In the genomic region with DNA sequence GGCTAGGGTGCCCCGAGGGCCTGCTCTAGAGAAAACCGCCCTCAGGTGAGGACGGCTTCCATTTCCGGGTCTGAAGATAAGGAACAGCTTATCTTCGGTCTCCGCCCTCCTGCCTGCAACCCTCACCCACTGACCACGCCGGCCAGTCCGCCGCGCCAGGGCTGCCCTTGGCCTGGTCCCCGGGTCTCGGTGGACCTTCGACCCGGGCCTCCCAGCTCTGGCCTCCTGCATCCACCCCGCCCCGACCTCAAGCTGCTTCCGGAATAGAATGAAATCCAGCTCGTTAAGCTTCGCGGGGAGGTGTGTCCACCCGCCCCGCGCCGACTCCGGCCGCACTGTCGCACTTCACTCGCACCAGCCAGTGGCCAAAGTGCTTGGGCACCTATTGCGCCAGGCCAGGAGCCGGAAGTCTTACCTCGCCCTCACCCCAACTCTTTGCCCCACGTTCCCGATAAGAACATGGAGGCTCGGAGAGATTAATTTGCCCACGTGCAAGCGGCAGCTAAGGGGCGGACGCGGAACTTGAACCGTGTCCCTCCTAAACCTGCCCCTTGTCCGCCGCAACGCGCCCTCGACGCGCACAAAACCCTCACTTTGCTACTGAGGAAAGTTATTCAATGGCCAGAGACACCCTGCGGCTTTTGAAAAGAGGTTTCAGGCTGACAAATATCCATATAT, we compare ENCODE assay signal across 1 cellular context.
A peak's percentile ranks its signal among the peaks of the same experiment; 100 is the strongest.
TF ChIP-seq lines count a peak whose summit lies in the region.

No MANE protein-coding gene starts in this region.

TF ChIP-seq in HepG2, 621 proteins besides CTCF, POLR2A, EP300 and RAD21 (continued from another document and continues in another):
- TF ChIP-seq HMG20B (CRISPR knock-in tag; conservative IDR thresholded peaks at IDR 0.05), result peak; percentile 75; the same call in 1 of the 2 replicates
- TF ChIP-seq NR2F6 (IDR thresholded peaks at IDR 0.05), result peak; percentile 79
- peak; percentile 93 for TF ChIP-seq NR2F6 (CRISPR knock-in tag; IDR thresholded peaks at IDR 0.05)
- peak; percentile 90 for TF ChIP-seq ZNF609 (CRISPR knock-in tag; IDR thresholded peaks at IDR 0.05; ENCODE audit: borderline replicate concordance)
- TF ChIP-seq GMEB2 (CRISPR knock-in tag; IDR thresholded peaks at IDR 0.05; ENCODE audit: low read depth), result no peak
- TF ChIP-seq SCMH1 (CRISPR knock-in tag; IDR thresholded peaks at IDR 0.05; ENCODE audit: borderline replicate concordance), result no peak
- peak; percentile 76; the same call in 1 of the 2 replicates for TF ChIP-seq ZBTB3 (CRISPR knock-in tag; IDR thresholded peaks at IDR 0.05; ENCODE audit: borderline replicate concordance, low read depth)
- TF ChIP-seq MXD4 (CRISPR knock-in tag; IDR thresholded peaks at IDR 0.05), result peak; percentile 57
- no peak for TF ChIP-seq SMAD9 (CRISPR knock-in tag; IDR thresholded peaks at IDR 0.05)
- TF ChIP-seq ZNF318 (CRISPR knock-in tag; IDR thresholded peaks at IDR 0.05), result peak; percentile 57; the same call in 1 of the 2 replicates
- no peak for TF ChIP-seq DBP (CRISPR knock-in tag; IDR thresholded peaks at IDR 0.05; ENCODE audit: not compliant biosample characterization)
- peak; percentile 86 for TF ChIP-seq IKZF5 (CRISPR knock-in tag; IDR thresholded peaks at IDR 0.05)
- no peak for TF ChIP-seq MAFK (conservative IDR thresholded peaks at IDR 0.05 in 1 of 2, IDR thresholded peaks at IDR 0.05 in 1 of 2; ENCODE audit: low read length in 2 of 2)
- TF ChIP-seq, protein P1, sequence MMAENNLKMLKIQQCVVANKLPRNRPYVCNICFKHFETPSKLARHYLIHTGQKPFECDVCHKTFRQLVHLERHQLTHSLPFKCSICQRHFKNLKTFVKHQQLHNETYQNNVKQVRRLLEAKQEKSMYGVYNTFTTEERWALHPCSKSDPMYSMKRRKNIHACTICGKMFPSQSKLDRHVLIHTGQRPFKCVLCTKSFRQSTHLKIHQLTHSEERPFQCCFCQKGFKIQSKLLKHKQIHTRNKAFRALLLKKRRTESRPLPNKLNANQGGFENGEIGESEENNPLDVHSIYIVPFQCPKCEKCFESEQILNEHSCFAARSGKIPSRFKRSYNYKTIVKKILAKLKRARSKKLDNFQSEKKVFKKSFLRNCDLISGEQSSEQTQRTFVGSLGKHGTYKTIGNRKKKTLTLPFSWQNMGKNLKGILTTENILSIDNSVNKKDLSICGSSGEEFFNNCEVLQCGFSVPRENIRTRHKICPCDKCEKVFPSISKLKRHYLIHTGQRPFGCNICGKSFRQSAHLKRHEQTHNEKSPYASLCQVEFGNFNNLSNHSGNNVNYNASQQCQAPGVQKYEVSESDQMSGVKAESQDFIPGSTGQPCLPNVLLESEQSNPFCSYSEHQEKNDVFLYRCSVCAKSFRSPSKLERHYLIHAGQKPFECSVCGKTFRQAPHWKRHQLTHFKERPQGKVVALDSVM (CRISPR knock-in tag; IDR thresholded peaks at IDR 0.05), result peak; percentile 98
- TF ChIP-seq ZNF253 (CRISPR knock-in tag; IDR thresholded peaks at IDR 0.05; ENCODE audit: borderline replicate concordance), result no peak; the same call in 1 of the 2 replicates
- TF ChIP-seq, protein P2, sequence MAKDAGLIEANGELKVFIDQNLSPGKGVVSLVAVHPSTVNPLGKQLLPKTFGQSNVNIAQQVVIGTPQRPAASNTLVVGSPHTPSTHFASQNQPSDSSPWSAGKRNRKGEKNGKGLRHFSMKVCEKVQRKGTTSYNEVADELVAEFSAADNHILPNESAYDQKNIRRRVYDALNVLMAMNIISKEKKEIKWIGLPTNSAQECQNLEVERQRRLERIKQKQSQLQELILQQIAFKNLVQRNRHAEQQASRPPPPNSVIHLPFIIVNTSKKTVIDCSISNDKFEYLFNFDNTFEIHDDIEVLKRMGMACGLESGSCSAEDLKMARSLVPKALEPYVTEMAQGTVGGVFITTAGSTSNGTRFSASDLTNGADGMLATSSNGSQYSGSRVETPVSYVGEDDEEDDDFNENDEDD (CRISPR knock-in tag; IDR thresholded peaks at IDR 0.05; ENCODE audit: borderline replicate concordance), result peak; percentile 92
- TF ChIP-seq, protein P3, sequence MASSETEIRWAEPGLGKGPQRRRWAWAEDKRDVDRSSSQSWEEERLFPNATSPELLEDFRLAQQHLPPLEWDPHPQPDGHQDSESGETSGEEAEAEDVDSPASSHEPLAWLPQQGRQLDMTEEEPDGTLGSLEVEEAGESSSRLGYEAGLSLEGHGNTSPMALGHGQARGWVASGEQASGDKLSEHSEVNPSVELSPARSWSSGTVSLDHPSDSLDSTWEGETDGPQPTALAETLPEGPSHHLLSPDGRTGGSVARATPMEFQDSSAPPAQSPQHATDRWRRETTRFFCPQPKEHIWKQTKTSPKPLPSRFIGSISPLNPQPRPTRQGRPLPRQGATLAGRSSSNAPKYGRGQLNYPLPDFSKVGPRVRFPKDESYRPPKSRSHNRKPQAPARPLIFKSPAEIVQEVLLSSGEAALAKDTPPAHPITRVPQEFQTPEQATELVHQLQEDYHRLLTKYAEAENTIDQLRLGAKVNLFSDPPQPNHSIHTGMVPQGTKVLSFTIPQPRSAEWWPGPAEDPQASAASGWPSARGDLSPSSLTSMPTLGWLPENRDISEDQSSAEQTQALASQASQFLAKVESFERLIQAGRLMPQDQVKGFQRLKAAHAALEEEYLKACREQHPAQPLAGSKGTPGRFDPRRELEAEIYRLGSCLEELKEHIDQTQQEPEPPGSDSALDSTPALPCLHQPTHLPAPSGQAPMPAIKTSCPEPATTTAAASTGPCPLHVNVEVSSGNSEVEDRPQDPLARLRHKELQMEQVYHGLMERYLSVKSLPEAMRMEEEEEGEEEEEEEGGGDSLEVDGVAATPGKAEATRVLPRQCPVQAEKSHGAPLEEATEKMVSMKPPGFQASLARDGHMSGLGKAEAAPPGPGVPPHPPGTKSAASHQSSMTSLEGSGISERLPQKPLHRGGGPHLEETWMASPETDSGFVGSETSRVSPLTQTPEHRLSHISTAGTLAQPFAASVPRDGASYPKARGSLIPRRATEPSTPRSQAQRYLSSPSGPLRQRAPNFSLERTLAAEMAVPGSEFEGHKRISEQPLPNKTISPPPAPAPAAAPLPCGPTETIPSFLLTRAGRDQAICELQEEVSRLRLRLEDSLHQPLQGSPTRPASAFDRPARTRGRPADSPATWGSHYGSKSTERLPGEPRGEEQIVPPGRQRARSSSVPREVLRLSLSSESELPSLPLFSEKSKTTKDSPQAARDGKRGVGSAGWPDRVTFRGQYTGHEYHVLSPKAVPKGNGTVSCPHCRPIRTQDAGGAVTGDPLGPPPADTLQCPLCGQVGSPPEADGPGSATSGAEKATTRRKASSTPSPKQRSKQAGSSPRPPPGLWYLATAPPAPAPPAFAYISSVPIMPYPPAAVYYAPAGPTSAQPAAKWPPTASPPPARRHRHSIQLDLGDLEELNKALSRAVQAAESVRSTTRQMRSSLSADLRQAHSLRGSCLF (CRISPR knock-in tag; IDR thresholded peaks at IDR 0.05; ENCODE audit: borderline replicate concordance), result no peak
- TF ChIP-seq ZNF510 (CRISPR knock-in tag; IDR thresholded peaks at IDR 0.05; ENCODE audit: low read depth), result peak; percentile 67
- TF ChIP-seq TEAD2 (CRISPR knock-in tag; IDR thresholded peaks at IDR 0.05), result no peak
- 0 out of 2 replicates have a peak, but pooled peaks have one; percentile 21 for TF ChIP-seq GTF3A (CRISPR knock-in tag; conservative IDR thresholded peaks at IDR 0.05)
- peak; percentile 87 for TF ChIP-seq BCL6 (CRISPR knock-in tag; IDR thresholded peaks at IDR 0.05)
